Comparison of ENCODE assay signal across 17 cellular contexts in the genomic region with DNA sequence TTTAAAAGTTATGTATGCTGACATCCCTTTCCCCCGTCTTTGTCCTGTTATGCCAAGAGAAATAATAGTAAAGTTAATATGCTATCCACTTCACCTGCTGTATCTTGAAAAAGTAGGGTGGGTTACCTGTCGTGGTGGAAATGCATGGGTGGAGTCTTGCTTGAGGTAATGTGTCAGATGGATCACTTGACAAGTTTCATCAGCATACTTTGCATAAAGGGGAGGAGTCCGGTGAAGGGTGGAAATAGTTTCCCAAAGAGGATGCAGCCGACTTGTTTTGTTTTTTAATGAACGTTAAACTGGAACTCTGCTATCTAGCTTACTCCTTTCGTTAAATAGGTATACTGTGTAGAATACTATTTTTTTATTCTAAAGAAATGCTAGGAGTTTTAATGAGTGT. TPM values are rescaled to one million over a fixed set of nuclear protein-coding genes. Genes with fewer than 3 reads are reported as not detected.
A peak's percentile ranks its signal among the peaks of the same experiment; 100 is the strongest.
DNase-seq lines count a peak whose midpoint lies in the region; TF ChIP-seq lines count a peak whose summit lies in the region.
"Had no signal": no experiment of that assay in that cellular context is flagged by ENCODE, and none has a peak within 500 bp of the region (broad histone marks: within the 10 kb centered on the region; RNA-seq: fewer than 3 reads in every experiment).

No MANE protein-coding gene starts in this region.

- 12% methylated on average over 6 of the region's 6 CpGs for WGBS in esophagus muscularis mucosa

- H3K4me3 ChIP-seq in H7 (ENCODE audit: insufficient read depth, low read depth, low read length) (no peak overlapping the region), esophagus muscularis mucosa (no peak overlapping the region)
- H3K4me3 ChIP-seq: breast epithelium, ovary, vagina had no signal

- H3K27ac ChIP-seq in 22Rv1 (peak overlapping the region; percentile 60), esophagus muscularis mucosa (replicated peaks in 1 of 4) (no peak overlapping the region)
- H3K27ac ChIP-seq: breast epithelium, ovary, vagina had no signal

- H3K27me3 ChIP-seq in H7 (ENCODE audit: control insufficient read depth, insufficient read depth, low read length) (peaks cover 80% of the 10 kb centered on the region), esophagus muscularis mucosa (peaks cover 20 to 99% (median 63%) of the 10 kb centered on the region in 4 donors)

- TF ChIP-seq CTCF in 22Rv1 (IDR thresholded peaks at IDR 0.05) (no peak), esophagus muscularis mucosa (IDR thresholded peaks at IDR 0.05) (no peak)

- H3K36me3 ChIP-seq in H7 (replicated peaks; ENCODE audit: control insufficient read depth, insufficient read depth, low read length), result no peaks in the 10 kb centered on the region
- no peaks in the 10 kb centered on the region for H3K36me3 ChIP-seq in esophagus muscularis mucosa
- H3K36me3 ChIP-seq: breast epithelium, ovary, vagina had no signal

- no peak for TF ChIP-seq EP300 in esophagus muscularis mucosa (IDR thresholded peaks at IDR 0.05)

- intact Hi-C loops in esophagus muscularis mucosa (cut with DNase I), result no loop called here
- intact Hi-C loops in posterior vena cava (cut with DNase I), result no loop called here

- H3K4me1 ChIP-seq in esophagus muscularis mucosa, result peaks cover 25 to 34% (median 31%) of the 10 kb centered on the region in 4 donors
- H3K4me1 ChIP-seq: breast epithelium had no signal

- DNase-seq in H7, result peak; percentile 78
- peak; percentile 49 for DNase-seq in NCI-H526 treated with DMSO at 0.1 percent for 48 hours (lab: John Stamatoyannopoulos, UW)
- DNase-seq in esophagus muscularis mucosa (ENCODE audit: extremely low spot score), result peak; percentile 68
- DNase-seq in UCSD-AML1 (lab: John Stamatoyannopoulos, UW; ENCODE audit: unreplicated experiment), result no peak
- no peak for DNase-seq in HuH-7 (ENCODE audit: low spot score)
- no peak for DNase-seq in posterior vena cava (ENCODE audit: low spot score)
- DNase-seq in cortex of kidney (lab: John Stamatoyannopoulos, UW), result no peak
- DNase-seq: activated CD4-positive, CD25-positive, alpha-beta regulatory T cell; activated naive CD4-positive, alpha-beta T cell treated with anti-CD3 and anti-CD28 coated beads for 36 hours; immature natural killer cell; ovary; small intestine; stimulated activated naive CD8-positive, alpha-beta T cell treated with anti-CD3 and anti-CD28 coated beads, Interleukin-15, amount 100 ng/mL, for 72 hours; SW 1271 had no signal

- no peak for TF ChIP-seq POLR2A in esophagus muscularis mucosa (IDR thresholded peaks at IDR 0.05; ENCODE audit: low read depth)

- no peaks in the 10 kb centered on the region for H3K9me3 ChIP-seq in esophagus muscularis mucosa
- H3K9me3 ChIP-seq: breast epithelium, vagina had no signal

RNA-seq across cellular contexts. Expression of a gene that starts 9.0 kb away (rescaled TPM):
- not detected in 2 replicates for total RNA-seq in H7 (2014; rRNA removed; shearing (Covaris generic))
- total RNA-seq in esophagus muscularis mucosa (not detected), posterior vena cava (not detected)
- total RNA-seq: activated naive CD4-positive, alpha-beta T cell treated with anti-CD3 and anti-CD28 coated beads for 36 hours; ovary; vagina had no signal

Comparison
In these comparisons a context has a peak if more than half of its experiments do, and no peak if none do; other contexts are left out.
1. DNase-seq: peak in H7 (single experiment), NCI-H526 treated with DMSO at 0.1 percent for 48 hours (single experiment) and esophagus muscularis mucosa (single experiment); none in UCSD-AML1 (single experiment), HuH-7 (single experiment), posterior vena cava (single experiment) and cortex of kidney (single experiment).